ENCODE assay signal across 1 cellular context in genomic region chr10:113617086-113617485, GRCh38.
TF ChIP-seq lines count a peak whose summit lies in the region.

No MANE protein-coding gene starts in this region.

TF ChIP-seq in WTC11, 78 proteins besides CTCF, POLR2A, EP300 and RAD21 (continued from another document):
- TF ChIP-seq PRDM15 (CRISPR knock-in tag; IDR thresholded peaks at IDR 0.05) (no peak), E2F5 (CRISPR knock-in tag; IDR thresholded peaks at IDR 0.05) (no peak), RELA (CRISPR knock-in tag; IDR thresholded peaks at IDR 0.05; ENCODE audit: borderline replicate concordance) (no peak), EMX1 (CRISPR knock-in tag; IDR thresholded peaks at IDR 0.05) (no peak), GABPB1 (CRISPR knock-in tag; IDR thresholded peaks at IDR 0.05) (no peak), NR3C1 (CRISPR knock-in tag; conservative IDR thresholded peaks at IDR 0.05; ENCODE audit: low read depth) (no peak), ZNF396 (CRISPR knock-in tag; IDR thresholded peaks at IDR 0.05; ENCODE audit: borderline replicate concordance) (no peak), GRHL2 (CRISPR knock-in tag; IDR thresholded peaks at IDR 0.05; ENCODE audit: insufficient replicate concordance, severe bottlenecking) (no peak), FOXP4 (CRISPR knock-in tag; IDR thresholded peaks at IDR 0.05) (no peak), MYBL2 (CRISPR knock-in tag; IDR thresholded peaks at IDR 0.05) (no peak), ZMAT4 (CRISPR knock-in tag; IDR thresholded peaks at IDR 0.05) (no peak)
- TF ChIP-seq, protein P1, sequence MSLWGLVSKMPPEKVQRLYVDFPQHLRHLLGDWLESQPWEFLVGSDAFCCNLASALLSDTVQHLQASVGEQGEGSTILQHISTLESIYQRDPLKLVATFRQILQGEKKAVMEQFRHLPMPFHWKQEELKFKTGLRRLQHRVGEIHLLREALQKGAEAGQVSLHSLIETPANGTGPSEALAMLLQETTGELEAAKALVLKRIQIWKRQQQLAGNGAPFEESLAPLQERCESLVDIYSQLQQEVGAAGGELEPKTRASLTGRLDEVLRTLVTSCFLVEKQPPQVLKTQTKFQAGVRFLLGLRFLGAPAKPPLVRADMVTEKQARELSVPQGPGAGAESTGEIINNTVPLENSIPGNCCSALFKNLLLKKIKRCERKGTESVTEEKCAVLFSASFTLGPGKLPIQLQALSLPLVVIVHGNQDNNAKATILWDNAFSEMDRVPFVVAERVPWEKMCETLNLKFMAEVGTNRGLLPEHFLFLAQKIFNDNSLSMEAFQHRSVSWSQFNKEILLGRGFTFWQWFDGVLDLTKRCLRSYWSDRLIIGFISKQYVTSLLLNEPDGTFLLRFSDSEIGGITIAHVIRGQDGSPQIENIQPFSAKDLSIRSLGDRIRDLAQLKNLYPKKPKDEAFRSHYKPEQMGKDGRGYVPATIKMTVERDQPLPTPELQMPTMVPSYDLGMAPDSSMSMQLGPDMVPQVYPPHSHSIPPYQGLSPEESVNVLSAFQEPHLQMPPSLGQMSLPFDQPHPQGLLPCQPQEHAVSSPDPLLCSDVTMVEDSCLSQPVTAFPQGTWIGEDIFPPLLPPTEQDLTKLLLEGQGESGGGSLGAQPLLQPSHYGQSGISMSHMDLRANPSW (CRISPR knock-in tag; conservative IDR thresholded peaks at IDR 0.05; ENCODE audit: low read depth): no peak
